In the genomic region with DNA sequence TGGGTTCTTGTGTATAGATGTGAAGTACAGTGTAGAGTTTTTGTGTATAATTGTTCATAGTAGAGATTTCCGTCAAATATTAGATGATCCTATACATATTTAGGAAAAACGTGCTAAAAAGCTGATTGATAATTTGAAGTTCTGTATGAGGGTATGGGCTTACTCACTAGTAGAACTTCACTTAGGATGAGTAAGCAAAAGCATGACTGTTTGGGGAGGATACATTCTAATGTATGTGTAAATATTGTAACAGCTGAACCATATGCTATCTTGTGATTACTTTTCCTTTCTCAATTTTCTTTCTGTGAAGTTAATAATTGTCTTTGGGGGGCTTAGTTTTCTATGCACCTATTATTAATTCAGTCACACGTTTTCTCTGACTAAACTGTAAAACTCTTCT, we compare ENCODE assay signal across 20 cellular contexts. TPM values are rescaled to one million over a fixed set of nuclear protein-coding genes. Genes with fewer than 3 reads are reported as not detected.
DNase-seq lines count a peak whose midpoint lies in the region; ATAC-seq, FAIRE-seq and TF ChIP-seq lines count a peak whose summit lies in the region.
"Had no signal": no experiment of that assay in that cellular context is flagged by ENCODE, and none has a peak within 500 bp of the region (broad histone marks: within the 10 kb centered on the region; RNA-seq: fewer than 3 reads in every experiment).

No MANE protein-coding gene starts in this region.

- no peak overlapping the region for H3K27ac ChIP-seq in K562 (ENCODE audit: extremely low read depth, low read depth, low read length)
- H3K27ac ChIP-seq in osteoblast (ENCODE audit: low read depth, low read length) = no peak overlapping the region
- H3K27ac ChIP-seq: BLaER1 had no signal

- H3K4me2 ChIP-seq in K562 (ENCODE audit: insufficient read depth, low read length) = no peak overlapping the region
- H3K4me2 ChIP-seq in osteoblast (ENCODE audit: insufficient read depth, low read length) = no peak overlapping the region
- H3K4me2 ChIP-seq: BLaER1 had no signal

- TF ChIP-seq RAD21 in K562 (CRISPR knock-in tag; conservative IDR thresholded peaks at IDR 0.05 in 1 of 2, IDR thresholded peaks at IDR 0.05 in 1 of 2) = no peak

- POLR2A ChIA-PET in K562 (lab: Yijun Ruan, JAX) = no interaction called here

- no peak for ATAC-seq in K562
- ATAC-seq in HG03342 (IDR thresholded peaks at IDR 0.05; ENCODE audit: unreplicated experiment) = no peak
- ATAC-seq in HG03139 (IDR thresholded peaks at IDR 0.05; ENCODE audit: unreplicated experiment) = no peak

- H3K4me1 ChIP-seq in K562 (replicated peaks in 1 of 2; ENCODE audit: control insufficient read depth in 2 of 2, insufficient read depth in 2 of 2, low read length in 2 of 2) (no peaks in the 10 kb centered on the region), osteoblast (ENCODE audit: insufficient read depth, low read length) (no peaks in the 10 kb centered on the region)
- H3K4me1 ChIP-seq: BLaER1, HAP-1 had no signal

- no peak for TF ChIP-seq EP300 in K562 (IDR thresholded peaks at IDR 0.05; ENCODE audit: low read length)

- intact Hi-C loops in K562 (cut with micrococcal nuclease) = no loop called here

- FAIRE-seq in K562 (lab: Jason Lieb, UNC) = no peak
- FAIRE-seq: G401.6, GM12891, H1 had no signal

- H3K79me2 ChIP-seq in K562 (ENCODE audit: control insufficient read depth, insufficient read depth, low read length) = no peaks in the 10 kb centered on the region
- no peaks in the 10 kb centered on the region for H3K79me2 ChIP-seq in osteoblast (ENCODE audit: insufficient read depth, low read length)

- BruUV-seq in K562 (replicated peaks; lab: Mats Ljungman, UMichigan) = no TSS peak

- H3K36me3 ChIP-seq in K562 (ENCODE audit: control insufficient read depth, insufficient read depth, low read length) (no peaks in the 10 kb centered on the region), osteoblast (ENCODE audit: insufficient read depth, low read length) (no peaks in the 10 kb centered on the region)
- H3K36me3 ChIP-seq: BLaER1, HAP-1 had no signal

- H3K9me1 ChIP-seq in K562 (ENCODE audit: control insufficient read depth, insufficient read depth, low read length) = no peaks in the 10 kb centered on the region

- TF ChIP-seq CTCF in K562 (IDR thresholded peaks at IDR 0.05 in 2 of 3, conservative IDR thresholded peaks at IDR 0.05 in 1 of 3; ENCODE audit: insufficient read depth in 2 of 3, low read depth in 1 of 3, low read length in 3 of 3) (no peak), osteoblast (IDR thresholded peaks at IDR 0.05; ENCODE audit: extremely low read depth, low read depth, low read length) (no peak)

- H3K27me3 ChIP-seq in K562 (ENCODE audit: control insufficient read depth in 2 of 2, insufficient read depth in 2 of 2, low read length in 2 of 2) (no peaks in the 10 kb centered on the region), osteoblast (ENCODE audit: insufficient read depth, low read length) (peaks cover 7% of the 10 kb centered on the region)
- H3K27me3 ChIP-seq: BLaER1 had no signal

- no peaks in the 10 kb centered on the region for H4K20me1 ChIP-seq in K562 (replicated peaks; ENCODE audit: control insufficient read depth, insufficient read depth, low read length)
- no peaks in the 10 kb centered on the region for H4K20me1 ChIP-seq in osteoblast (ENCODE audit: insufficient read depth, low read length)
- H4K20me1 ChIP-seq: BLaER1 had no signal

- CTCF ChIA-PET in K562 (lab: Yijun Ruan, JAX; ENCODE audit: low intra/inter-chr PET ratio) = no interaction called here

- H3K9ac ChIP-seq in K562 (ENCODE audit: insufficient read depth in 1 of 2, low read depth in 2 of 2, low read length in 2 of 2) = no peak overlapping the region
- H3K9ac ChIP-seq: BLaER1 had no signal

- TF ChIP-seq POLR2A in K562 (conservative IDR thresholded peaks at IDR 0.05) = no peak

- H3K4me3 ChIP-seq in K562 (no peak overlapping the region), osteoblast (ENCODE audit: insufficient read depth, low read length) (no peak overlapping the region)
- H3K4me3 ChIP-seq: BLaER1, HAP-1 had no signal

- H3K9me3 ChIP-seq in K562 (replicated peaks; ENCODE audit: control insufficient read depth, insufficient read depth, low read depth, low read length) (no peaks in the 10 kb centered on the region), osteoblast (ENCODE audit: low read depth, low read length) (no peaks in the 10 kb centered on the region)
- H3K9me3 ChIP-seq: BLaER1, Caco-2, HAP-1 had no signal

- H2AFZ ChIP-seq in K562 (ENCODE audit: low read depth, low read length) (no peak overlapping the region), osteoblast (ENCODE audit: low read length) (no peak overlapping the region)

- in situ Hi-C loops in K562 (cut with MboI) = no loop called here

- WGBS in K562 (ENCODE audit: insufficient coverage, low coverage, missing lambda C conversion rate) = 2% methylated on average over 3 of the region's 3 CpGs

- peak; percentile 79 for DNase-seq in DMS53 (lab: John Stamatoyannopoulos, UW)
- DNase-seq in NCI-H69 (lab: John Stamatoyannopoulos, UW) = peak; percentile 49
- DNase-seq in K562 (ENCODE audit: extremely low read depth in 1 of 4, low spot score in 3 of 4) = no peak
- DNase-seq in osteoblast (ENCODE audit: insufficient read length, low spot score, missing footprints) = peak; percentile 30
- no peak for DNase-seq in inferior parietal cortex (ENCODE audit: extremely low spot score)
- DNase-seq: 8988T; AML-193; Caco-2; CD8-positive, alpha-beta memory T cell; DMS79; HFFc6; IMR-90; KG1 had no signal

TF ChIP-seq in K562, 482 proteins besides CTCF, POLR2A, EP300 and RAD21:
- TF ChIP-seq NFE2 (IDR thresholded peaks at IDR 0.05; ENCODE audit: low read depth) = peak; percentile 20; the same call in 1 of the 2 replicates
- 0 out of 2 replicates have a peak, but pooled peaks have one; percentile 10 for TF ChIP-seq C11orf30 (IDR thresholded peaks at IDR 0.05; ENCODE audit: low read depth)
- TF ChIP-seq, protein P1, sequence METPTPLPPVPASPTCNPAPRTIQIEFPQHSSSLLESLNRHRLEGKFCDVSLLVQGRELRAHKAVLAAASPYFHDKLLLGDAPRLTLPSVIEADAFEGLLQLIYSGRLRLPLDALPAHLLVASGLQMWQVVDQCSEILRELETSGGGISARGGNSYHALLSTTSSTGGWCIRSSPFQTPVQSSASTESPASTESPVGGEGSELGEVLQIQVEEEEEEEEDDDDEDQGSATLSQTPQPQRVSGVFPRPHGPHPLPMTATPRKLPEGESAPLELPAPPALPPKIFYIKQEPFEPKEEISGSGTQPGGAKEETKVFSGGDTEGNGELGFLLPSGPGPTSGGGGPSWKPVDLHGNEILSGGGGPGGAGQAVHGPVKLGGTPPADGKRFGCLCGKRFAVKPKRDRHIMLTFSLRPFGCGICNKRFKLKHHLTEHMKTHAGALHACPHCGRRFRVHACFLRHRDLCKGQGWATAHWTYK (CRISPR knock-in tag; IDR thresholded peaks at IDR 0.05) = no peak
- 0 out of 2 replicates have a peak, but pooled peaks have one; percentile 14 for TF ChIP-seq MAFG (tag; conservative IDR thresholded peaks at IDR 0.05)

RNA-seq across cellular contexts. Expression of a gene that starts 53.2 kb away (rescaled TPM):
- total RNA-seq in K562 (2011; cell fraction: chromatin; rRNA removed; ENCODE audit: low replicate concordance) = 0.69 TPM in 1 of 2 replicates, not detected in the other
- total RNA-seq in K562 (2011; cell fraction: nucleolus; rRNA removed) = not detected in 2 replicates
- total RNA-seq in K562 (2011; cell fraction: nucleoplasm; rRNA removed) = 0.07 and 0.15 TPM in 2 replicates
- total RNA-seq in K562 (2014; rRNA removed) (0.45 TPM in 1 of 2 replicates, not detected in the other), K562 (2014; rRNA removed; fragmentation: Illumina TruSeq; extraction: Trizol) (0.04 and 0.16 TPM in 2 replicates), K562 (2015; rRNA removed; fragmentation: Illumina TruSeq; extraction: Trizol) (0.07 and 0.15 TPM in 2 replicates), K562 (2021) (0.20 and 0.24 TPM in 2 replicates), osteoblast (0.36 and 0.59 TPM in 2 replicates)
- polyA plus RNA-seq in K562 (2011; rRNA removed) (0.03 and 0.11 TPM in 2 replicates), K562 (2014; fragmentation: Illumina TruSeq; extraction: Trizol) (0.06 and 0.09 TPM in 2 replicates), K562 (2014; fragmentation: Nextera tagmentation; extraction: Ambion mirVana) (under 1 TPM in 1 of 2 experiments, not detected in 1; 0.03 TPM), K562 (2014; rRNA removed) (0.04 and 0.08 TPM in 2 replicates)
- polyA plus RNA-seq in K562 (2011; cell fraction: cytosol; rRNA removed) = 0.03 TPM in 1 of 2 replicates, not detected in the other
- polyA plus RNA-seq in K562 (2011; cell fraction: nucleus; rRNA removed) = 0.06 and 0.17 TPM in 2 replicates
- 0.05 and 0.26 TPM in 2 replicates for polyA plus RNA-seq in K562 (2012)
- polyA minus RNA-seq in K562 (2011; rRNA and poly(A)+ RNA removed) = 0.14 and 0.21 TPM in 2 replicates
- polyA minus RNA-seq in K562 (2011; cell fraction: cytosol; rRNA and poly(A)+ RNA removed) = 0.38 and 2.1 TPM in 2 replicates
- 0.22 and 0.67 TPM in 2 replicates for polyA minus RNA-seq in K562 (2011; cell fraction: nucleus; rRNA and poly(A)+ RNA removed)
- total RNA-seq: HFFc6 had no signal
- polyA plus RNA-seq: CD8-positive, alpha-beta memory T cell; H1 had no signal

Comparison
In these comparisons a context has a peak if more than half of its experiments do, and no peak if none do; other contexts are left out.
1. DNase-seq: peak in DMS53 (single experiment), NCI-H69 (single experiment) and osteoblast (single experiment); none in K562 (0 of 4) and inferior parietal cortex (single experiment).